Comparison of ENCODE assay signal across 1 cellular context in the genomic region with DNA sequence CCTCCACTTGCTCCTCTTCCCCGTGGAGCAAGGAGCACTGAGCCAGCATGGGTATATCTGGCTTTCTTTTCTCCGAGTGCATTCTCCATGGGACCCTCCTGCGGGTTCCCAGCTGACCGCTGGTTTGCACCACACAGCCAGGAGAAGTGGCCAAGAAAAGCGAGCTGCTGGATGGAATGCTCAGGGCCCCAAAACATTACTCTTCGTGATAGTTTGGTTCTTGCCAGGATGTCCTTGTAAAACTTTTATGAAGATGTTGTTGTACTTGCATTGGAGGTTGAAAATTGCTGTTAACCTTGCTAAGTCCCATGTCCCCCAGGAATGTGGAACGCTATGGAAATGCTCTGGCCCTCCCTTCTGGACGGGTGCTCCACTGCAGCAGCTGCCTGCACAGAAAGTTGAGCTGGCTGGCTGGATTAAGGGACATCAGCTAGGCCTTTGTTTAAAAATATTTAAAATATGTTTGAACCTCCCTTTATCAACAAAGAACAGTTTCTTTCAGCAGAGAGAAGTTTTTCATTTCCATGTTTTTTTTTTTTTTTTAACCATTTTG.
TF ChIP-seq lines count a peak whose summit lies in the region.

No MANE protein-coding gene starts in this region.

TF ChIP-seq in SK-N-SH, 30 proteins besides CTCF, POLR2A, EP300 and RAD21 (continued from another document):
- TF ChIP-seq IRF3 (IDR thresholded peaks at IDR 0.05; ENCODE audit: low read depth, low read length) (no peak), MEF2A (IDR thresholded peaks at IDR 0.05; ENCODE audit: borderline replicate concordance, low read depth) (no peak)
TF ChIP-seq in SK-N-SH: peak in this region for 0.
